ENCODE assay signal across 9 cellular contexts in genomic region chr6:149938571-149939462, GRCh38. TPM values are rescaled to one million over a fixed set of nuclear protein-coding genes. Genes with fewer than 3 reads are reported as not detected.
A peak's percentile ranks its signal among the peaks of the same experiment; 100 is the strongest.
DNase-seq lines count a peak whose midpoint lies in the region; ATAC-seq and TF ChIP-seq lines count a peak whose summit lies in the region.
"Had no signal": no experiment of that assay in that cellular context is flagged by ENCODE, and none has a peak within 500 bp of the region (broad histone marks: within the 10 kb centered on the region; RNA-seq: fewer than 3 reads in every experiment).

No MANE protein-coding gene starts in this region.

- WGBS in right cardiac atrium, result 2% methylated on average over 59 of the region's 59 CpGs
- WGBS in smooth muscle cell (ENCODE audit: low lambda C conversion rate), result 6% methylated on average over 59 of the region's 59 CpGs

- intact Hi-C loops in right cardiac atrium (cut with DNase I), result loop anchor here in 1 of 4 donors (5.0 kb wide), 1 partner anchor 78 kb away; no protein-coding TSS in a partner anchor

- peak overlapping the region; percentile 86 for H3K4me2 ChIP-seq in smooth muscle cell

- TF ChIP-seq CTCF in smooth muscle cell (IDR thresholded peaks at IDR 0.05; ENCODE audit: borderline replicate concordance, insufficient read depth, poor library complexity, severe bottlenecking), result no peak

- no peaks in the 10 kb centered on the region for H3K79me2 ChIP-seq in smooth muscle cell (ENCODE audit: low read depth)

- H3K4me1 ChIP-seq in ES-I3 (ENCODE audit: insufficient read depth, low read length), result no peaks in the 10 kb centered on the region
- H3K4me1 ChIP-seq in HUES6 (ENCODE audit: control insufficient read depth, insufficient read depth, low read length), result 0 out of 2 replicates have a peak, but pooled peaks cover 4% of the 10 kb centered on the region
- H3K4me1 ChIP-seq in right cardiac atrium (ENCODE audit: control insufficient read depth, insufficient read depth, low read length), result no peaks in the 10 kb centered on the region
- no peaks in the 10 kb centered on the region for H3K4me1 ChIP-seq in smooth muscle cell (ENCODE audit: low read depth)

- H3K27ac ChIP-seq in HUES6 (ENCODE audit: low read depth, low read length), result no peak overlapping the region
- H3K27ac ChIP-seq in right cardiac atrium (ENCODE audit: low read length), result no peak overlapping the region
- no peak overlapping the region for H3K27ac ChIP-seq in smooth muscle cell (ENCODE audit: low read depth)
- H3K27ac ChIP-seq: VCaP had no signal

- no peaks in the 10 kb centered on the region for H3K9me3 ChIP-seq in ES-I3 (ENCODE audit: control insufficient read depth, insufficient read depth, low read length)
- no peaks in the 10 kb centered on the region for H3K9me3 ChIP-seq in HUES6 (ENCODE audit: control insufficient read depth, insufficient read depth, low read depth, low read length)
- H3K9me3 ChIP-seq in right cardiac atrium (ENCODE audit: control insufficient read depth, low read length), result no peaks in the 10 kb centered on the region
- H3K9me3 ChIP-seq in smooth muscle cell (replicated peaks; ENCODE audit: low read depth), result no peaks in the 10 kb centered on the region

- H3K27me3 ChIP-seq in HUES6 (ENCODE audit: control insufficient read depth, insufficient read depth, low read length), result peaks cover 99% of the 10 kb centered on the region
- H3K27me3 ChIP-seq in right cardiac atrium (ENCODE audit: control insufficient read depth, insufficient read depth), result no peaks in the 10 kb centered on the region
- peaks cover 84% of the 10 kb centered on the region for H3K27me3 ChIP-seq in smooth muscle cell (ENCODE audit: low read depth)

- no peaks in the 10 kb centered on the region for H4K20me1 ChIP-seq in smooth muscle cell (ENCODE audit: low read depth)

- peak overlapping the region; percentile 34; the same call in 1 of the 2 replicates for H3K9ac ChIP-seq in ES-I3 (ENCODE audit: low read depth, low read length)
- no peak overlapping the region for H3K9ac ChIP-seq in HUES6 (ENCODE audit: low read length)
- no peak overlapping the region for H3K9ac ChIP-seq in smooth muscle cell (ENCODE audit: low read depth)

- ATAC-seq in GM21423 (IDR thresholded peaks at IDR 0.05; ENCODE audit: unreplicated experiment) (peak; percentile 80), right cardiac atrium (no peak)

- no peak overlapping the region for H2AFZ ChIP-seq in smooth muscle cell (ENCODE audit: low read depth)

- H3K4me3 ChIP-seq in HUES6 (ENCODE audit: low read depth, low read length), result peak overlapping the region; percentile 54
- peak overlapping the region; percentile 43 for H3K4me3 ChIP-seq in right cardiac atrium (ENCODE audit: low read length)
- peak overlapping the region; percentile 42 for H3K4me3 ChIP-seq in smooth muscle cell

- DNase-seq in activated CD8-positive, alpha-beta memory T cell treated with anti-CD3 and anti-CD28 coated beads, Interleukin-2, amount 50 U/mL, for 48 hours, result peak; percentile 67
- DNase-seq in right cardiac atrium (no peak), smooth muscle cell (lab: John Stamatoyannopoulos, UW; ENCODE audit: unreplicated experiment) (no peak), NCI-H2029 treated with DMSO at 0.1 percent for 48 hours (lab: John Stamatoyannopoulos, UW) (no peak), DMS153 (lab: John Stamatoyannopoulos, UW) (no peak)

- H3K36me3 ChIP-seq in ES-I3 (ENCODE audit: insufficient read depth, low read length) (no peaks in the 10 kb centered on the region), HUES6 (ENCODE audit: control insufficient read depth, insufficient read depth, low read length) (no peaks in the 10 kb centered on the region), smooth muscle cell (ENCODE audit: low read depth) (no peaks in the 10 kb centered on the region)

- no peaks in the 10 kb centered on the region for H3F3A ChIP-seq in smooth muscle cell (ENCODE audit: low read depth)

RNA-seq across cellular contexts. Expression of gene ULBP2, which starts 3.0 kb away (rescaled TPM):
- total RNA-seq in right cardiac atrium (1 to 10 TPM in 3 of 4 donors, under 1 TPM in 1; 0.31 to 1.2 (median 1.1) TPM), smooth muscle cell (8.8 and 9.8 TPM in 2 replicates)
- polyA plus RNA-seq in right cardiac atrium (1.1 TPM), smooth muscle cell (9.4 and 11.7 TPM in 2 replicates)

RNA-seq across cellular contexts. Expression of gene RAET1G, which starts 15.9 kb away (rescaled TPM):
- under 1 TPM in 1 of 4 donors, not detected in 3; 0.43 TPM for total RNA-seq in right cardiac atrium
- 0.20 TPM for polyA plus RNA-seq in right cardiac atrium
- 0.31 and 2.4 TPM in 2 replicates for total RNA-seq in smooth muscle cell
- 0.84 and 1.7 TPM in 2 replicates for polyA plus RNA-seq in smooth muscle cell

RNA-seq across cellular contexts. Expression of gene ULBP1, which starts 24.9 kb away (rescaled TPM):
- under 1 TPM in 3 of 4 donors, not detected in 1; 0.20 to 0.22 (median 0.21) TPM for total RNA-seq in right cardiac atrium
- polyA plus RNA-seq in right cardiac atrium, result 0.20 TPM
- total RNA-seq in smooth muscle cell, result 0.72 and 1.5 TPM in 2 replicates
- 1.5 and 1.7 TPM in 2 replicates for polyA plus RNA-seq in smooth muscle cell

RNA-seq across cellular contexts. Expression of gene RAET1E, which starts 40.9 kb away (rescaled TPM):
- total RNA-seq in right cardiac atrium (under 1 TPM; 0.17 to 0.45 (median 0.39) TPM), smooth muscle cell (not detected in 2 replicates)
- polyA plus RNA-seq in right cardiac atrium (0.41 TPM), smooth muscle cell (not detected in 2 replicates)
